In the genomic region with DNA sequence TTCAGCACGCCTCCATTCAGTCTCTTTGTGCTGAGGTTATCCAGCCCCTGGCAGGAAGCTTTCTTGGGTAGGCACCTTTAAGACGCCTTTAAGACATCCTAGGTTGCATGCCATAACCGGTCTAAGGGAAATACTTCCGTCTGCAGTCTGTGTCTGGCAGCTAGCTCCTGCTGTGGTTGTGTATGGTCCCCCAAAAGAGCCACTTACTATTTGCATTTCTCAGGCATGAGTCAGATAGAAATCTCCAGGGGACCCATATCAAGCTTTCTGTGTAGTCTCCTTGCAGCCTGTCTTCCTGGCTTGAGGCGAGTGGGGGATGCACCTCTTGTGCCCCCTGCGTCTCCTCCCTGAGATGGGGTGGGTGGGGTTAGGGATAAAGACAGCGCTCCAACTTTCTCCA, we compare ENCODE assay signal across 1 cellular context.
TF ChIP-seq lines count a peak whose summit lies in the region.

No MANE protein-coding gene starts in this region.

TF ChIP-seq in GM23338, 12 proteins besides CTCF, POLR2A, EP300 and RAD21 (continued from another document):
- TF ChIP-seq ZNF462 (CRISPR knock-in tag; IDR thresholded peaks at IDR 0.05), result no peak; the same call in 1 of the 2 replicates
- TF ChIP-seq POLR2AphosphoS5 (IDR thresholded peaks at IDR 0.05; ENCODE audit: low read depth), result no peak
- TF ChIP-seq STAT1 (IDR thresholded peaks at IDR 0.05; ENCODE audit: unreplicated experiment), result no peak
